In genomic region chr1:116679091-116679827, GRCh38 we compare ENCODE assay signal across 19 cellular contexts. TPM values are rescaled to one million over a fixed set of nuclear protein-coding genes. Genes with fewer than 3 reads are reported as not detected.
A peak's percentile ranks its signal among the peaks of the same experiment; 100 is the strongest.
DNase-seq lines count a peak whose midpoint lies in the region; ATAC-seq, FAIRE-seq and TF ChIP-seq lines count a peak whose summit lies in the region.
"Had no signal": no experiment of that assay in that cellular context is flagged by ENCODE, and none has a peak within 500 bp of the region (broad histone marks: within the 10 kb centered on the region; RNA-seq: fewer than 3 reads in every experiment).

No MANE protein-coding gene starts in this region.

- H2AFZ ChIP-seq in GM12878 (ENCODE audit: control insufficient read depth, low read depth, low read length), result no peak overlapping the region
- no peak overlapping the region for H2AFZ ChIP-seq in mammary epithelial cell (ENCODE audit: low read depth, low read length)

- 45% methylated on average over 7 of the region's 7 CpGs for WGBS in GM12878 (ENCODE audit: insufficient coverage, insufficient replicate concordance, low lambda C conversion rate, missing lambda C conversion rate)
- WGBS in mesodermal cell (ENCODE audit: insufficient coverage in 2 of 2), 2 experiments, result 76 to 100% methylated on average over 4 of the region's 7 CpGs
- WGBS in lower leg skin, 2 donors, result 64 to 75% methylated on average over 7 of the region's 7 CpGs
- WGBS in mammary epithelial cell (ENCODE audit: low coverage, missing lambda C conversion rate), result 86% methylated on average over 7 of the region's 7 CpGs

- CTCF ChIA-PET in GM12878 (lab: Yijun Ruan, JAX) (interaction anchor here (0.7 to 3.7 kb wide), 8 partner anchors 13 to 377 kb away, joined by 3 to 13 read pairs (median 4); no protein-coding TSS in a partner anchor), mammary epithelial cell (lab: Charles Lee; ENCODE audit: low non-redundant PET) (no interaction called here)

- H3K27ac ChIP-seq in GM12878 (ENCODE audit: control insufficient read depth, insufficient read depth) (no peak overlapping the region), mesodermal cell (ENCODE audit: low read depth, low read length, severe bottlenecking) (peak overlapping the region; percentile 11), mammary epithelial cell (ENCODE audit: insufficient read depth, low read depth, low read length) (no peak overlapping the region)

- no peak for TF ChIP-seq RAD21 in GM12878 (IDR thresholded peaks at IDR 0.05; ENCODE audit: insufficient read depth, low read depth, low read length)

- in situ Hi-C loops in GM12878 (cut with MboI), result no loop called here
- in situ Hi-C loops in mammary epithelial cell (cut with MboI; ENCODE audit: low sequenced_read_pairs in 2 of 2), result no loop called here

- no TSS peak for BruUV-seq in GM12878 (replicated peaks; lab: Mats Ljungman, UMichigan)
- BruUV-seq in mammary epithelial cell (replicated peaks; lab: Mats Ljungman, UMichigan), result no TSS peak

- no peak overlapping the region for H3K9ac ChIP-seq in GM12878 (ENCODE audit: control insufficient read depth, insufficient read depth, low read length)
- no peak overlapping the region for H3K9ac ChIP-seq in mammary epithelial cell (ENCODE audit: insufficient read depth, low read length)

- intact Hi-C loops in GM12878 (cut with micrococcal nuclease; ENCODE audit: unreplicated experiment) (no loop called here), lower leg skin (cut with DNase I; ENCODE audit: low total_unique reads) (no loop called here), mammary epithelial cell (cut with micrococcal nuclease) (no loop called here)

- dilution Hi-C loops in mammary epithelial cell (cut with HindIII; ENCODE audit: low sequenced_read_pairs), result no loop called here

- no peak; the same call in 2 of the 3 replicates for ATAC-seq in GM12878
- ATAC-seq: activated naive CD4-positive, alpha-beta T cell treated with anti-CD3 and anti-CD28 coated beads, Interleukin-2, amount 50 U/mL, for 72 hours; mucosa of descending colon had no signal

- no peak for TF ChIP-seq POLR2A in GM12878 (IDR thresholded peaks at IDR 0.05; ENCODE audit: low read depth, low read length)
- TF ChIP-seq POLR2A in lower leg skin (IDR thresholded peaks at IDR 0.05), result no peak

- H3K36me3 ChIP-seq in GM12878 (ENCODE audit: control insufficient read depth in 2 of 2, insufficient read depth in 2 of 2, low read length in 1 of 2) (no peaks in the 10 kb centered on the region), mesodermal cell (ENCODE audit: control insufficient read depth, insufficient read depth, low read length) (no peaks in the 10 kb centered on the region), mammary epithelial cell (ENCODE audit: insufficient read depth, low read length) (no peaks in the 10 kb centered on the region)

- no peak for FAIRE-seq in GM12878 (lab: Jason Lieb, UNC)
- FAIRE-seq: bronchial epithelial cell, GM18507 had no signal

- RAD21 ChIA-PET in GM12878 (lab: Charles Lee; ENCODE audit: unreplicated experiment), result no interaction called here

- H3K4me1 ChIP-seq in GM12878 (ENCODE audit: control insufficient read depth, insufficient read depth, low read length), result no peaks in the 10 kb centered on the region
- no peaks in the 10 kb centered on the region for H3K4me1 ChIP-seq in mesodermal cell (ENCODE audit: control insufficient read depth, insufficient read depth, low read length, poor library complexity, severe bottlenecking)
- peaks cover 28% of the 10 kb centered on the region for H3K4me1 ChIP-seq in mammary epithelial cell (ENCODE audit: insufficient read depth, low read length)

- DNase-seq in COLO829 (ENCODE audit: low spot score) (peak; percentile 87), NCI-H2227 treated with DMSO at 0.1 percent for 48 hours (lab: John Stamatoyannopoulos, UW) (peak; percentile 17), GM12878 (ENCODE audit: low read depth, low spot score) (no peak), lower leg skin (ENCODE audit: low spot score in 2 of 2) (no peak), mammary epithelial cell (no peak), dermis blood vessel endothelial cell (no peak), NCI-H2107 treated with DMSO at 0.1 percent for 48 hours (lab: John Stamatoyannopoulos, UW; ENCODE audit: unreplicated experiment) (no peak)
- DNase-seq: activated CD4-positive, alpha-beta T cell treated with anti-CD3 and anti-CD28 coated beads, Interleukin-2, amount 50 U/mL, for 1 hour; activated T-cell treated with anti-CD3 and anti-CD28 coated beads, Interleukin-2, amount 50 U/mL, for 1 hour; hippocampal formation; IMR-90; mucosa of descending colon; NCI-H2081 treated with DMSO at 0.1 percent for 48 hours; NK-92 treated with Interleukin-12 subunit alpha and Interleukin-12 subunit beta, amount 100 ng/mL, for 24 hours; stimulated activated CD4-positive, alpha-beta T cell treated with anti-CD3 and anti-CD28 coated beads, Interleukin-4, amount 100 ng/mL, for 24 hours had no signal

- H3K27me3 ChIP-seq in GM12878 (replicated peaks in 1 of 2; ENCODE audit: control insufficient read depth in 2 of 2, insufficient read depth in 2 of 2, low read length in 1 of 2) (no peaks in the 10 kb centered on the region), mammary epithelial cell (ENCODE audit: insufficient read depth, low read length) (no peaks in the 10 kb centered on the region)

- H3K9me3 ChIP-seq in GM12878 (replicated peaks; ENCODE audit: control insufficient read depth, insufficient read depth, low read length) (no peaks in the 10 kb centered on the region; the same call in 2 of the 3 replicates), mesodermal cell (ENCODE audit: control insufficient read depth, low read length) (no peaks in the 10 kb centered on the region), mammary epithelial cell (replicated peaks; ENCODE audit: insufficient read depth, low read length) (no peaks in the 10 kb centered on the region)
- H3K9me3 ChIP-seq: mucosa of descending colon had no signal

- SMC1A ChIA-PET in GM12878 (lab: Charles Lee; ENCODE audit: uncharacterized antibody, unreplicated experiment), result interaction anchor here (0.7 to 1.7 kb wide), 6 partner anchors 13 to 377 kb away, joined by 3 to 9 read pairs (median 3); no protein-coding TSS in a partner anchor

- H3K4me3 ChIP-seq in GM12878 (no peak overlapping the region), mesodermal cell (ENCODE audit: extremely low read depth, insufficient read depth, low read length, poor library complexity, severe bottlenecking) (no peak overlapping the region), lower leg skin (ENCODE audit: low read depth, poor library complexity, severe bottlenecking) (no peak overlapping the region), mammary epithelial cell (replicated peaks in 1 of 3; ENCODE audit: insufficient read depth in 1 of 3, low read depth in 2 of 3, low read length in 3 of 3) (no peak overlapping the region)
- H3K4me3 ChIP-seq: mucosa of descending colon had no signal

- H4K20me1 ChIP-seq in GM12878 (ENCODE audit: control insufficient read depth, insufficient read depth), result no peaks in the 10 kb centered on the region
- H4K20me1 ChIP-seq in mammary epithelial cell (ENCODE audit: insufficient read depth, low read length), result no peaks in the 10 kb centered on the region

- 0 out of 6 replicates have a peak, but pooled peaks of 1 of the 3 experiments have one; percentile 12 for TF ChIP-seq CTCF in GM12878 (IDR thresholded peaks at IDR 0.05 in 2 of 3, conservative IDR thresholded peaks at IDR 0.05 in 1 of 3; ENCODE audit: control insufficient read depth in 2 of 3, extremely low read depth in 1 of 3, insufficient read depth in 1 of 3, low read depth in 3 of 3, low read length in 3 of 3)
- no peak for TF ChIP-seq CTCF in lower leg skin (IDR thresholded peaks at IDR 0.05)
- TF ChIP-seq CTCF in mammary epithelial cell (conservative IDR thresholded peaks at IDR 0.05 in 1 of 2, IDR thresholded peaks at IDR 0.05 in 1 of 2; ENCODE audit: extremely low read depth in 1 of 2, insufficient read depth in 1 of 2, low read depth in 1 of 2, low read length in 2 of 2), result no peak

- no peaks in the 10 kb centered on the region for H3K79me2 ChIP-seq in GM12878 (ENCODE audit: control insufficient read depth, insufficient read depth, low read length)
- H3K79me2 ChIP-seq in mammary epithelial cell (ENCODE audit: insufficient read depth, low read length), result no peaks in the 10 kb centered on the region

- TF ChIP-seq EP300 in GM12878 (IDR thresholded peaks at IDR 0.05; ENCODE audit: borderline replicate concordance in 1 of 2, control insufficient read depth in 1 of 2, low read depth in 2 of 2, low read length in 2 of 2), result no peak

- H3K4me2 ChIP-seq in GM12878 (ENCODE audit: control insufficient read depth, insufficient read depth), result no peak overlapping the region
- no peak overlapping the region for H3K4me2 ChIP-seq in mammary epithelial cell (ENCODE audit: insufficient read depth, low read depth, low read length)

- POLR2A ChIA-PET in GM12878 (lab: Charles Lee), result interaction anchor here (1.0 kb wide), 1 partner anchor 381 kb away, joined by 3 read pairs; the partner anchor contains the start of gene TTF2

TF ChIP-seq in GM12878, 131 proteins besides CTCF, POLR2A, EP300 and RAD21 (continues in another document):
- TF ChIP-seq YY1 (IDR thresholded peaks at IDR 0.05; ENCODE audit: low read depth, low read length), result peak; percentile 73
- no peak for TF ChIP-seq STAT1 (conservative IDR thresholded peaks at IDR 0.05)
- TF ChIP-seq BACH1 (IDR thresholded peaks at IDR 0.05; ENCODE audit: borderline replicate concordance), result no peak

RNA-seq across cellular contexts. Expression of gene IGSF3, which starts 11.7 kb away (rescaled TPM):
- total RNA-seq in GM12878 (2013; cell fraction: nucleolus; rRNA removed), result 36.7 and 39.8 TPM in 2 replicates
- total RNA-seq in GM12878 (2014; rRNA removed), result 16.4 and 16.5 TPM in 2 replicates
- 10.4 and 10.9 TPM in 2 replicates for total RNA-seq in GM12878 (2014; rRNA removed; fragmentation: Illumina TruSeq; extraction: Trizol)
- 18.0 and 20.4 TPM in 2 replicates for total RNA-seq in GM12878 (2021)
- 0.66 TPM for polyA plus RNA-seq in GM12878 (2011; ENCODE audit: low read depth)
- 6.3 and 8.7 TPM in 2 replicates for polyA plus RNA-seq in GM12878 (2011; rRNA removed)
- polyA plus RNA-seq in GM12878 (2011; cell fraction: cytosol; rRNA removed), result 9.6 and 10.6 TPM in 2 replicates
- polyA plus RNA-seq in GM12878 (2011; cell fraction: nucleus; rRNA removed), result 9.5 and 11.0 TPM in 2 replicates
- 0.92 and 1.3 TPM in 2 replicates for polyA plus RNA-seq in GM12878 (2012)
- polyA plus RNA-seq in GM12878 (2014; fragmentation: Illumina TruSeq; extraction: Trizol), result 11.7 and 12.6 TPM in 2 replicates
- 1 to 10 TPM; 1.4 to 2.3 TPM for polyA plus RNA-seq in GM12878 (2014; fragmentation: Nextera tagmentation; extraction: Ambion mirVana)
- polyA plus RNA-seq in GM12878 (2014; rRNA removed), result 12.2 and 13.7 TPM in 2 replicates
- 1 to 10 TPM; 3.4 to 5.0 TPM for polyA plus RNA-seq in GM12878 (2016; fragmentation: Nextera tagmentation; extraction: Ambion mirVana)
- polyA minus RNA-seq in GM12878 (2011; rRNA and poly(A)+ RNA removed), result 11.1 and 21.7 TPM in 2 replicates
- 4.8 and 6.0 TPM in 2 replicates for polyA minus RNA-seq in GM12878 (2011; cell fraction: cytosol; rRNA and poly(A)+ RNA removed)
- 6.0 and 7.7 TPM in 2 replicates for polyA minus RNA-seq in GM12878 (2011; cell fraction: nucleus; rRNA and poly(A)+ RNA removed)
- 33.5 TPM for polyA plus RNA-seq in mesodermal cell (2013, experiment 1 of 2)
- polyA plus RNA-seq in mesodermal cell (2013, experiment 2 of 2), result 29.6 TPM
- total RNA-seq in lower leg skin, result 10 to 100 TPM; 51.1 to 61.0 (median 57.1) TPM
- total RNA-seq in mammary epithelial cell, result 100 to 1,000 TPM in 1 of 2 donors, 10 to 100 TPM in 1; 32.2 to 134 TPM
- polyA plus RNA-seq in mammary epithelial cell, result 29.5 TPM
- polyA minus RNA-seq in mammary epithelial cell, result 58.6 TPM
- 24.8 and 29.4 TPM in 2 replicates for total RNA-seq in dermis blood vessel endothelial cell

Comparison
In these comparisons a context has a peak if more than half of its experiments do, and no peak if none do; other contexts are left out.
1. DNase-seq: peak in COLO829 (single experiment) and NCI-H2227 treated with DMSO at 0.1 percent for 48 hours (single experiment); none in GM12878 (single experiment), lower leg skin (0 of 2), mammary epithelial cell (single experiment), dermis blood vessel endothelial cell (single experiment) and NCI-H2107 treated with DMSO at 0.1 percent for 48 hours (single experiment).